ENCODE assay signal across 8 cellular contexts in the genomic region with DNA sequence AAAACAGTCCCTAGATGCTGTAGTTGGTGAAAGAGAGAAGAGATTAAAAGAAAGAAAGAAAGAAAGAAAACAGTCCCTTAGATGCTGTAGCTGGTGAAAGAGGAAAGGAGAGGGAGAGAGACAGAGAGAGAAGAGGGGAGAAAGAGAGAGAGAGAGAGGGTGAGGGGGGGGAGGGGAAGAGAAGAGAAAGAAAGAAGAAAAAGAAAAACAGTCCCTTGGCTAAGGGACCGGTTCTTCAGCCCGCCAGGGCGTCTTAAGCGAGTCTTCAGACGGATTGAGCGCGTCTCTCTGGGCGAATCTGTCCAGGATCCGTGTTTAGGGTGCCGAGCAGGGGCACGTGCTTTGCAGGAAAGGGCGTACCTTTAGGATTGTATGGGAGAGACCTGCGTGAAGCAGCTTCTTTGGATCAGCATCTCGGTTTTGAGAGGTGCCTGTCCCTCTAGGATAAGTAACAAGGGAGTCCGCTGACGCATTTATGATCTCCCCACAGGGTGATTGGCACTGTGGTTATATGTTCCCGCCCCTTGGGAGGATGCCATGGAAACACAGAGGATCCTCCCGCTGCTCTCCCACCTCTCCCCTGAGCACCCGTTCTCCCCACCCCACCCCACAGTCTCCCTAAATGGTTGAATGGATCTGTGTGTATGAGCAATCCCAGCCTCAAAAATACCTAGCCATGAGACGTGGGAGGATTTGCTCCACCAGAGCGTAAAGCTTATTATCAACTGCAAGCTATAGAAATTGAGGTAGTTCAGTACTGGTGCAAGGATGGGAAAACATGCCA. TPM values are rescaled to one million over a fixed set of nuclear protein-coding genes. Genes with fewer than 3 reads are reported as not detected.
DNase-seq lines count a peak whose midpoint lies in the region; ATAC-seq and TF ChIP-seq lines count a peak whose summit lies in the region.

No MANE protein-coding gene starts in this region.

- H3K27me3 ChIP-seq in A673 (replicated peaks; ENCODE audit: insufficient read depth, low read depth, low read length, poor library complexity) (no peaks in the 10 kb centered on the region), muscle layer of duodenum (ENCODE audit: low read depth, low read length) (no peaks in the 10 kb centered on the region), vagina (no peaks in the 10 kb centered on the region)

- no TSS peak for BruUV-seq in A673 (replicated peaks; lab: Mats Ljungman, UMichigan)

- H3K9me3 ChIP-seq in A673 (ENCODE audit: low read depth, low read length, poor library complexity, severe bottlenecking): no peaks in the 10 kb centered on the region
- no peaks in the 10 kb centered on the region for H3K9me3 ChIP-seq in muscle layer of duodenum (ENCODE audit: control insufficient read depth in 1 of 2, low read length in 2 of 2)
- H3K9me3 ChIP-seq in vagina: no peaks in the 10 kb centered on the region

- no peaks in the 10 kb centered on the region for H3K9me3 Mint-ChIP-seq in WTC11

- CTCF ChIA-PET in A673 (lab: Charles Lee) (no interaction called here), WTC11 (lab: Charles Lee) (interaction anchor here (1.2 to 3.2 kb wide), 4 partner anchors 13 to 35 kb away, joined by 4 to 26 read pairs (median 6); partner anchors contain the start of gene PHOSPHO1)

- H3K27ac ChIP-seq in A673 (ENCODE audit: low read depth, low read length, poor library complexity, severe bottlenecking) (peak overlapping the region; percentile 99), muscle layer of duodenum (ENCODE audit: low read length) (peak overlapping the region; percentile 53), vagina (peak overlapping the region; percentile 96)

- ATAC-seq in WTC11 (peak; percentile 4), esophagus mucosa (peak; percentile 1)

- peak overlapping the region; percentile 82 for H3K4me3 ChIP-seq in A673 (ENCODE audit: low read depth, low read length, poor library complexity, severe bottlenecking)
- peak overlapping the region; percentile 82 to 94 for H3K4me3 ChIP-seq in muscle layer of duodenum (ENCODE audit: low read depth in 1 of 2, low read length in 2 of 2)
- H3K4me3 ChIP-seq in vagina: peak overlapping the region; percentile 61 to 63

- no peaks in the 10 kb centered on the region for H3K36me3 Mint-ChIP-seq in WTC11

- TF ChIP-seq POLR2A in vagina (IDR thresholded peaks at IDR 0.05): peak in 1 of 2 donors; percentile 32

- H3K4me3 Mint-ChIP-seq in WTC11: peak overlapping the region; percentile 96

- peaks cover 11% of the 10 kb centered on the region for H3K4me1 ChIP-seq in A673 (ENCODE audit: insufficient read depth, low read length, poor library complexity, severe bottlenecking)
- H3K4me1 ChIP-seq in muscle layer of duodenum (ENCODE audit: control insufficient read depth in 1 of 2, insufficient read depth in 2 of 2, low read length in 2 of 2): peaks cover 0 to 4% of the 10 kb centered on the region in 2 donors
- peaks cover 8% of the 10 kb centered on the region for H3K4me1 ChIP-seq in vagina

- TF ChIP-seq CTCF in A673 (conservative IDR thresholded peaks at IDR 0.05; ENCODE audit: low read depth, low read length): no peak
- TF ChIP-seq CTCF in WTC11 (IDR thresholded peaks at IDR 0.05): no peak
- TF ChIP-seq CTCF in vagina (IDR thresholded peaks at IDR 0.05): no peak

- H3K27me3 Mint-ChIP-seq in WTC11 (ENCODE audit: low read depth): no peaks in the 10 kb centered on the region; the same call in 1 of the 2 replicates

- H3K4me1 Mint-ChIP-seq in WTC11: peaks cover 10% of the 10 kb centered on the region

- DNase-seq in A673 (ENCODE audit: low spot score): peak; percentile 92
- peak; percentile 24 for DNase-seq in GM04504 (ENCODE audit: low read depth)
- DNase-seq in NCI-H1694 treated with DMSO at 0.1 percent for 48 hours (lab: John Stamatoyannopoulos, UW): peak; percentile 12
- peak; percentile 49 for DNase-seq in WTC11 (ENCODE audit: low spot score)
- no peak for DNase-seq in vagina (ENCODE audit: extremely low spot score in 2 of 2)
- DNase-seq in T-helper 9 cell: no peak

- intact Hi-C loops in A673 (cut with micrococcal nuclease; ENCODE audit: unreplicated experiment): loop anchor here (5.0 to 10.0 kb wide), 2 partner anchors 34 to 289 kb away; partner anchors contain the start of gene UBE2Z
- intact Hi-C loops in vagina (cut with DNase I): no loop called here

- H3K27ac Mint-ChIP-seq in WTC11: peak overlapping the region; percentile 98

- POLR2A ChIA-PET in A673 (lab: Charles Lee; ENCODE audit: low non-redundant PET) (no interaction called here), WTC11 (lab: Charles Lee) (interaction anchor here (0.7 kb wide), 2 partner anchors 100 to 718 kb away, joined by 3 to 4 read pairs; no protein-coding TSS in a partner anchor)

- H3K36me3 ChIP-seq in A673 (ENCODE audit: insufficient read depth, low read length, poor library complexity, severe bottlenecking) (no peaks in the 10 kb centered on the region), muscle layer of duodenum (ENCODE audit: control insufficient read depth in 1 of 2, insufficient read depth in 2 of 2, low read length in 2 of 2) (no peaks in the 10 kb centered on the region), vagina (no peaks in the 10 kb centered on the region)

TF ChIP-seq in WTC11, 78 proteins besides CTCF, POLR2A, EP300 and RAD21:
- TF ChIP-seq, protein P1, sequence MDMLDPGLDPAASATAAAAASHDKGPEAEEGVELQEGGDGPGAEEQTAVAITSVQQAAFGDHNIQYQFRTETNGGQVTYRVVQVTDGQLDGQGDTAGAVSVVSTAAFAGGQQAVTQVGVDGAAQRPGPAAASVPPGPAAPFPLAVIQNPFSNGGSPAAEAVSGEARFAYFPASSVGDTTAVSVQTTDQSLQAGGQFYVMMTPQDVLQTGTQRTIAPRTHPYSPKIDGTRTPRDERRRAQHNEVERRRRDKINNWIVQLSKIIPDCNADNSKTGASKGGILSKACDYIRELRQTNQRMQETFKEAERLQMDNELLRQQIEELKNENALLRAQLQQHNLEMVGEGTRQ (CRISPR knock-in tag; IDR thresholded peaks at IDR 0.05): 0 out of 2 replicates have a peak, but pooled peaks have one; percentile 35
- no peak for TF ChIP-seq ZBTB21 (CRISPR knock-in tag; IDR thresholded peaks at IDR 0.05; ENCODE audit: borderline replicate concordance)

RNA-seq across cellular contexts. Expression of gene GNGT2, which starts 16.7 kb away (rescaled TPM):
- total RNA-seq in A673 (2021) (9.2 and 9.6 TPM in 2 replicates), WTC11 (2021) (0.34 to 0.70 TPM (median 0.50 TPM) in 3 replicates), esophagus mucosa (0.28 TPM), vagina (6.6 TPM)

RNA-seq across cellular contexts. Expression of gene ABI3, which starts 16.8 kb away (rescaled TPM):
- 9.7 and 13.0 TPM in 2 replicates for total RNA-seq in A673 (2021)
- total RNA-seq in WTC11 (2021): 1.2 to 1.6 TPM (median 1.5 TPM) in 3 replicates
- 2.7 TPM for total RNA-seq in esophagus mucosa
- total RNA-seq in vagina: 11.0 TPM

RNA-seq across cellular contexts. Expression of gene PHOSPHO1, which starts 36.9 kb away (rescaled TPM):
- total RNA-seq in A673 (2021) (88.6 and 98.3 TPM in 2 replicates), WTC11 (2021) (0.81 to 1.1 TPM (median 0.85 TPM) in 3 replicates), esophagus mucosa (0.20 TPM), vagina (not detected)

Comparison
In these comparisons a context has a peak if more than half of its experiments do, and no peak if none do; other contexts are left out.
1. DNase-seq: peak in A673 (single experiment), GM04504 (single experiment), NCI-H1694 treated with DMSO at 0.1 percent for 48 hours (single experiment) and WTC11 (single experiment); none in vagina (0 of 2) and T-helper 9 cell (single experiment).
2. RNA of gene PHOSPHO1, which starts 36.9 kb away (total RNA-seq): 88.6 to 98.3 TPM in A673; 0.81 to 1.1 TPM in WTC11, 0.20 TPM in esophagus mucosa (single experiment) and not detected in vagina (single experiment); every median in the first group is over 10 times any median in the second.
3. Peak in every context shown above with its lines, with median percentiles within 50 percentile points of each other: H3K27ac ChIP-seq and H3K4me3 ChIP-seq.